8 cellular contexts compared by ENCODE assay signal in the genomic region with DNA sequence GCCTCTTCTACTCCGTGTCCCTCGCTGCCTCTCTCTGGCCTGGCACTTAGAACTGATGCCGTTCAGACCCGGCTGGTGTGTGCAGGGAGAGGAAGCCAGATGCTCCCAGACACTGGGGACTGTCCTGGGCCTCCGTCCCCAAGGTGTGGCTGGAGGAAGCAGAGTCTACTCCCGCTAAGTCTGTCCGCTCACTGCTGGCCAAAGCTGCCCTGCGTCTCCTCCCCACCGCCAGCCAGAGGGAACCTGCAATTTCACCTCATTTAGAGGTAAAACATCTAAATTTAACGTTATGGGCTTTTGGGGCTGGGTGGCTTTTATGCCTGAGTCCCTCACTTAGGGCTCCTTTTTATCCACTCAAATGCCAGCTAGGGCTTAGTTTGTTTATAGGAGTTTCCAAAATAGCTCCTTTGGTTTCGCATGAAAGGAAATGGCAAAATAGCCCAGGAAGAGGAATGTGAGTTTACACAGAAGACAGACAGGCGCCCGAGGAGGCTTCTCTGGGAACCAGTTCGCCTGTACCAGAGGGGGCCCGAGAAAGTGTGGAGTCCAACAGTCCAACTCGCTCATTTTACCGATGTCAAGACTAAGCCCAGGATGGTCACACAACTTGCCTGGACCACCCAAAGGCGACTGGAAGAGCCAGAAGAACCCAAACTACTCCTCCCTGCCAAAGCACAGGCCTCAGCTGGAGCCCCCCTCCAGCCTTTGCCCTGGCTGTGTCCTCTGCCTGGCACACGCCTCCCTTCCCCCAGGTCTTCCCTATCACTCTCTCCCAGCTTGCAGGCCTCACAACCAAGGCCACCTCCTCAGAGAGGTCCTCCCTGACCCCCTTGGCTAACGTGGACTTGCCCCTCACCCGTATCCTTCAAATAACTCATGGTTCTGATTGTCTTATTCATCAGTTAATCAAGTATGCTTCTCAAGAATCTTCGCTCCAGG. TPM values are rescaled to one million over a fixed set of nuclear protein-coding genes. Genes with fewer than 3 reads are reported as not detected.
DNase-seq lines count a peak whose midpoint lies in the region; ATAC-seq, FAIRE-seq and TF ChIP-seq lines count a peak whose summit lies in the region.

No MANE protein-coding gene starts in this region.

- H4K20me1 ChIP-seq in GM12878 (ENCODE audit: control insufficient read depth, insufficient read depth) = no peaks in the 10 kb centered on the region

- no peak overlapping the region for H2AFZ ChIP-seq in GM12878 (ENCODE audit: control insufficient read depth, low read depth, low read length)

- no peak overlapping the region for H3K27ac ChIP-seq in GM12878 (ENCODE audit: control insufficient read depth, insufficient read depth)
- H3K27ac ChIP-seq in thyroid gland = peak overlapping the region; percentile 94 to 98 (median 97)

- no peak for TF ChIP-seq EP300 in GM12878 (IDR thresholded peaks at IDR 0.05; ENCODE audit: borderline replicate concordance in 1 of 2, control insufficient read depth in 1 of 2, low read depth in 2 of 2, low read length in 2 of 2)

- SMC1A ChIA-PET in GM12878 (lab: Charles Lee; ENCODE audit: uncharacterized antibody, unreplicated experiment) = no interaction called here

- H3K4me3 Mint-ChIP-seq in activated T-cell treated with anti-CD3 and anti-CD28 coated beads, Interleukin-2, amount 50 U/mL, for 4 hours = no peak overlapping the region

- H3K79me2 ChIP-seq in GM12878 (ENCODE audit: control insufficient read depth, insufficient read depth, low read length) = no peaks in the 10 kb centered on the region

- no TSS peak for BruUV-seq in GM12878 (replicated peaks; lab: Mats Ljungman, UMichigan)

- H3K9ac ChIP-seq in GM12878 (ENCODE audit: control insufficient read depth, insufficient read depth, low read length) = no peak overlapping the region

- H3K9me3 ChIP-seq in GM12878 (replicated peaks; ENCODE audit: control insufficient read depth, insufficient read depth, low read length) (no peaks in the 10 kb centered on the region), thyroid gland (no peaks in the 10 kb centered on the region)

- WGBS in GM12878 (ENCODE audit: insufficient coverage, insufficient replicate concordance, low lambda C conversion rate, missing lambda C conversion rate) = 32% methylated on average over 22 of the region's 22 CpGs
- 21 to 29% methylated on average over 17 to 22 of the region's 22 CpGs for WGBS in thyroid gland, 2 donors

- TF ChIP-seq CTCF in GM12878 (IDR thresholded peaks at IDR 0.05 in 2 of 3, conservative IDR thresholded peaks at IDR 0.05 in 1 of 3; ENCODE audit: control insufficient read depth in 2 of 3, extremely low read depth in 1 of 3, insufficient read depth in 1 of 3, low read depth in 3 of 3, low read length in 3 of 3) = no peak
- TF ChIP-seq CTCF in thyroid gland (IDR thresholded peaks at IDR 0.05) = peak in 1 of 6 experiments; percentile 2

- in situ Hi-C loops in GM12878 (cut with MboI) = no loop called here

- CTCF ChIA-PET in GM12878 (lab: Yijun Ruan, JAX) = interaction anchor here (1.3 to 2.3 kb wide), 2 partner anchors 14 to 112 kb away, joined by 3 to 5 read pairs; no protein-coding TSS in a partner anchor

- DNase-seq in HTR-8/SVneo (ENCODE audit: insufficient read length, low spot score) (no peak), GM12878 (ENCODE audit: low read depth, low spot score) (no peak), left colon (no peak), thyroid gland (peak; percentile 75 to 76), MV-4-11 (lab: John Stamatoyannopoulos, UW) (no peak)
- no peak for DNase-seq in central memory CD4-positive, alpha-beta T cell
- DNase-seq in activated T-cell treated with anti-CD3 and anti-CD28 coated beads, Interleukin-2, amount 50 U/mL, for 4 hours = no peak

- H3K36me3 Mint-ChIP-seq in activated T-cell treated with anti-CD3 and anti-CD28 coated beads, Interleukin-2, amount 50 U/mL, for 4 hours (ENCODE audit: insufficient read depth) = no peaks in the 10 kb centered on the region

- no peaks in the 10 kb centered on the region for H3K9me3 Mint-ChIP-seq in activated T-cell treated with anti-CD3 and anti-CD28 coated beads, Interleukin-2, amount 50 U/mL, for 4 hours

- ATAC-seq in GM12878 = peak; percentile 13; the same call in 2 of the 3 replicates
- ATAC-seq in left colon = peak; percentile 19
- no peak for ATAC-seq in GM21528 (IDR thresholded peaks at IDR 0.05; ENCODE audit: low FRiP score, unreplicated experiment)
- ATAC-seq in activated T-cell treated with anti-CD3 and anti-CD28 coated beads, Interleukin-2, amount 50 U/mL, for 4 hours = no peak

- H3K4me3 ChIP-seq in GM12878 = no peak overlapping the region
- peak overlapping the region in 1 of 3 donors; percentile 8 for H3K4me3 ChIP-seq in thyroid gland (replicated peaks in 1 of 3)

- H3K4me1 Mint-ChIP-seq in activated T-cell treated with anti-CD3 and anti-CD28 coated beads, Interleukin-2, amount 50 U/mL, for 4 hours (ENCODE audit: low read depth) = no peaks in the 10 kb centered on the region

- RAD21 ChIA-PET in GM12878 (lab: Charles Lee; ENCODE audit: unreplicated experiment) = no interaction called here

- POLR2A ChIA-PET in GM12878 (lab: Charles Lee) = interaction anchor here (1.3 kb wide), 1 partner anchor 15 kb away, joined by 3 read pairs; no protein-coding TSS in a partner anchor

- H3K27me3 Mint-ChIP-seq in activated T-cell treated with anti-CD3 and anti-CD28 coated beads, Interleukin-2, amount 50 U/mL, for 4 hours (ENCODE audit: low read depth) = peaks cover 2% of the 10 kb centered on the region

- no peak for TF ChIP-seq RAD21 in GM12878 (IDR thresholded peaks at IDR 0.05; ENCODE audit: insufficient read depth, low read depth, low read length)

- H3K36me3 ChIP-seq in GM12878 (ENCODE audit: control insufficient read depth in 2 of 2, insufficient read depth in 2 of 2, low read length in 1 of 2) = no peaks in the 10 kb centered on the region
- no peaks in the 10 kb centered on the region for H3K36me3 ChIP-seq in thyroid gland

- TF ChIP-seq POLR2A in GM12878 (IDR thresholded peaks at IDR 0.05; ENCODE audit: low read depth, low read length) (no peak), thyroid gland (IDR thresholded peaks at IDR 0.05) (peak in 1 of 2 donors; percentile 43)

- H3K4me1 ChIP-seq in GM12878 (ENCODE audit: control insufficient read depth, insufficient read depth, low read length) = no peaks in the 10 kb centered on the region
- H3K4me1 ChIP-seq in thyroid gland = peaks cover 29 to 47% of the 10 kb centered on the region in 2 donors

- peak; percentile 4 for FAIRE-seq in HTR-8/SVneo (lab: Jason Lieb, UNC)
- no peak for FAIRE-seq in GM12878 (lab: Jason Lieb, UNC)

- intact Hi-C loops in GM12878 (cut with micrococcal nuclease; ENCODE audit: unreplicated experiment) (loop anchor here (5.0 kb wide), 1 partner anchor 160 kb away; no protein-coding TSS in a partner anchor), left colon (cut with DNase I, micrococcal nuclease) (no loop called here), thyroid gland (cut with DNase I) (no loop called here)

- H3K27me3 ChIP-seq in GM12878 (replicated peaks in 1 of 2; ENCODE audit: control insufficient read depth in 2 of 2, insufficient read depth in 2 of 2, low read length in 1 of 2) (no peaks in the 10 kb centered on the region; a peak in 1 of 4 replicates), thyroid gland (no peaks in the 10 kb centered on the region)

- H3K4me2 ChIP-seq in GM12878 (ENCODE audit: control insufficient read depth, insufficient read depth) = no peak overlapping the region

TF ChIP-seq in GM12878, 131 proteins besides CTCF, POLR2A, EP300 and RAD21 (continues in another document):
- no peak for TF ChIP-seq ATF3 (IDR thresholded peaks at IDR 0.05; ENCODE audit: borderline replicate concordance, extremely low read depth, low read depth, low read length)

RNA-seq across cellular contexts. Expression of gene RIPOR3, which starts 54.5 kb away (rescaled TPM):
- total RNA-seq in GM12878 (2013; cell fraction: nucleolus; rRNA removed) = not detected in 2 replicates
- total RNA-seq in GM12878 (2014; rRNA removed) (not detected in 2 replicates), GM12878 (2014; rRNA removed; fragmentation: Illumina TruSeq; extraction: Trizol) (not detected in 2 replicates), GM12878 (2021) (0.05 TPM in 1 of 2 replicates, not detected in the other), left colon (1 to 10 TPM; 3.2 to 3.9 TPM), thyroid gland (10 to 100 TPM in 1 of 4 donors, 1 to 10 TPM in 3; 6.2 to 23.9 (median 9.5) TPM)
- 0.10 TPM for polyA plus RNA-seq in GM12878 (2011; ENCODE audit: low read depth)
- polyA plus RNA-seq in GM12878 (2011; rRNA removed) (not detected in 2 replicates), GM12878 (2014; fragmentation: Illumina TruSeq; extraction: Trizol) (0.07 TPM in 1 of 2 replicates, not detected in the other), GM12878 (2014; fragmentation: Nextera tagmentation; extraction: Ambion mirVana) (not detected), GM12878 (2014; rRNA removed) (0.04 TPM in 1 of 2 replicates, not detected in the other), GM12878 (2016; fragmentation: Nextera tagmentation; extraction: Ambion mirVana) (under 1 TPM; 0.17 to 0.55 TPM)
- not detected in 2 replicates for polyA plus RNA-seq in GM12878 (2011; cell fraction: cytosol; rRNA removed)
- polyA plus RNA-seq in GM12878 (2011; cell fraction: nucleus; rRNA removed) = 0.07 TPM in 1 of 2 replicates, not detected in the other
- 0.32 and 0.50 TPM in 2 replicates for polyA plus RNA-seq in GM12878 (2012)
- polyA minus RNA-seq in GM12878 (2011; rRNA and poly(A)+ RNA removed) = not detected in 2 replicates
- not detected in 2 replicates for polyA minus RNA-seq in GM12878 (2011; cell fraction: cytosol; rRNA and poly(A)+ RNA removed)
- polyA minus RNA-seq in GM12878 (2011; cell fraction: nucleus; rRNA and poly(A)+ RNA removed) = not detected in 2 replicates
- total RNA-seq in activated T-cell treated with anti-CD3 and anti-CD28 coated beads, Interleukin-2, amount 50 U/mL, for 4 hours = under 1 TPM; 0.21 to 0.71 (median 0.63) TPM

Comparison
In these comparisons a context has a peak if more than half of its experiments do, and no peak if none do; other contexts are left out.
1. DNase-seq: peak in thyroid gland (2 of 2); none in HTR-8/SVneo (single experiment), GM12878 (single experiment), left colon (0 of 2), central memory CD4-positive, alpha-beta T cell (single experiment), activated T-cell treated with anti-CD3 and anti-CD28 coated beads, Interleukin-2, amount 50 U/mL, for 4 hours (single experiment) and MV-4-11 (single experiment).
2. ATAC-seq: peak in GM12878 (single experiment) and left colon (single experiment); none in GM21528 (single experiment) and activated T-cell treated with anti-CD3 and anti-CD28 coated beads, Interleukin-2, amount 50 U/mL, for 4 hours (0 of 2).